Comparison of ENCODE assay signal across 18 cellular contexts in the genomic region with DNA sequence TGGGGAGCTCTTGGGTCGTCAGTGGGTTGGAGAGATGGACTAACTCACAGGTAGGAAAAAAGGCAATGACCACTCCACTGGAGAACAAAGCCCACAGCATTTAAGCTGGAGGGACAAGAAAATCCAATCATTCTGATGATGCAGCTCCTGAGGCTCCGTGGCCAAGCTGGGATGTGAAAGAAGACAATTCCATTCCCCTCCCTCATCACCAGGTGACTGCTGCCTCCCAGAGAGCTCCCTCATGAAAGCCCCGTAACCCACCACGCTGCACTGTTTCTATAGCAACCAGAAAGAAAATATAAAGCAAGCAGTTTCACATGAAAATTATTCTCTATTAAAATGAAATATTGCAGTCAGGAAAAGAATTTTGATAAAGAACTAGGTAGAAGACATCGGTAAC. TPM values are rescaled to one million over a fixed set of nuclear protein-coding genes. Genes with fewer than 3 reads are reported as not detected.
DNase-seq lines count a peak whose midpoint lies in the region; ATAC-seq, FAIRE-seq and TF ChIP-seq lines count a peak whose summit lies in the region.
"Had no signal": no experiment of that assay in that cellular context is flagged by ENCODE, and none has a peak within 500 bp of the region (broad histone marks: within the 10 kb centered on the region; RNA-seq: fewer than 3 reads in every experiment).

No MANE protein-coding gene starts in this region.

- H3K4me1 ChIP-seq in HepG2 (ENCODE audit: insufficient read depth, low read length) (peaks cover 77% of the 10 kb centered on the region), right lobe of liver (peaks cover 0 to 64% (median 27%) of the 10 kb centered on the region in 4 donors), esophagus squamous epithelium (peaks cover 49 to 100% (median 82%) of the 10 kb centered on the region in 3 donors)

- no peak overlapping the region for H3K4me3 Mint-ChIP-seq in type B pancreatic cell

- no peak overlapping the region for H3K27ac ChIP-seq in HepG2 (ENCODE audit: extremely low read length, insufficient read depth, low read length)
- no peak overlapping the region for H3K27ac ChIP-seq in right lobe of liver
- H3K27ac ChIP-seq in RWPE1: peak overlapping the region; percentile 92
- H3K27ac ChIP-seq in esophagus squamous epithelium: peak overlapping the region in 3 of 4 donors; percentile 78 to 89 (median 85)
- H3K27ac ChIP-seq: pancreas had no signal

- H3K27me3 Mint-ChIP-seq in type B pancreatic cell: no peaks in the 10 kb centered on the region

- TF ChIP-seq EP300 in HepG2 (IDR thresholded peaks at IDR 0.05; ENCODE audit: low read depth in 2 of 2, low read length in 2 of 2) (no peak), HepG2 (CRISPR knock-in tag; IDR thresholded peaks at IDR 0.05; ENCODE audit: borderline replicate concordance) (no peak)

- H3K9me3 Mint-ChIP-seq in type B pancreatic cell: no peaks in the 10 kb centered on the region
- H3K9me3 Mint-ChIP-seq: activated T-helper 1 cell treated with anti-CD3 and anti-CD28 coated beads, Interleukin-12 subunit alpha, Interleukin-12 subunit beta, Interleukin-2, Interleukin-4 antibody, amounts not matched to agents 30 ng/mL and 10 ng/mL and 1 ng/mL, durations not matched to agents 14 hours and 24 hours and 36 hours had no signal

- TF ChIP-seq CTCF in HepG2 (CRISPR knock-in tag; IDR thresholded peaks at IDR 0.05) (no peak), right lobe of liver (IDR thresholded peaks at IDR 0.05) (no peak), RWPE1 (conservative IDR thresholded peaks at IDR 0.05; ENCODE audit: low read depth) (no peak), esophagus squamous epithelium (IDR thresholded peaks at IDR 0.05) (no peak), type B pancreatic cell (conservative IDR thresholded peaks at IDR 0.05) (no peak)

- peaks cover 92% of the 10 kb centered on the region for H3K79me2 ChIP-seq in HepG2 (ENCODE audit: insufficient read depth, low read length)

- BruUV-seq in HepG2 (replicated peaks; lab: Mats Ljungman, UMichigan): no TSS peak

- no peak overlapping the region for H2AFZ ChIP-seq in HepG2 (ENCODE audit: low read length)

- ATAC-seq in HepG2 (no peak), right lobe of liver (no peak), GM21447 (IDR thresholded peaks at IDR 0.05; ENCODE audit: unreplicated experiment) (no peak)
- ATAC-seq: mucosa of descending colon, pancreas had no signal

- H3K4me3 ChIP-seq in HepG2 (replicated peaks in 1 of 3; ENCODE audit: insufficient read depth in 1 of 3, low read depth in 2 of 3, low read length in 3 of 3) (no peak overlapping the region), right lobe of liver (no peak overlapping the region), esophagus squamous epithelium (no peak overlapping the region)
- H3K4me3 ChIP-seq: mucosa of descending colon, pancreas had no signal

- peaks cover 7% of the 10 kb centered on the region for H3K36me3 Mint-ChIP-seq in type B pancreatic cell

- peaks cover 54% of the 10 kb centered on the region for H3K4me1 Mint-ChIP-seq in type B pancreatic cell (ENCODE audit: unreplicated experiment)

- H3K9me3 ChIP-seq in HepG2 (ENCODE audit: low read length) (no peaks in the 10 kb centered on the region), right lobe of liver (no peaks in the 10 kb centered on the region), esophagus squamous epithelium (no peaks in the 10 kb centered on the region)
- H3K9me3 ChIP-seq: mucosa of descending colon, pancreas had no signal

- POLR2A ChIA-PET in HepG2 (lab: Yijun Ruan, JAX) (interaction anchor here (0.9 to 1.2 kb wide), 2 partner anchors 17 to 20 kb away, joined by 3 read pairs; no protein-coding TSS in a partner anchor), RWPE1 (lab: Yijun Ruan, JAX; ENCODE audit: low non-redundant PET) (no interaction called here)

- H3K36me3 ChIP-seq in HepG2 (replicated peaks in 1 of 2; ENCODE audit: control insufficient read depth in 1 of 2, insufficient read depth in 2 of 2, low read length in 2 of 2) (peaks cover 3 to 10% of the 10 kb centered on the region in 2 experiments; a peak in 4 of 5 replicates), right lobe of liver (no peaks in the 10 kb centered on the region), esophagus squamous epithelium (no peaks in the 10 kb centered on the region)
- H3K36me3 ChIP-seq: pancreas had no signal

- H3K9ac ChIP-seq in HepG2 (ENCODE audit: insufficient read depth, low read depth, low read length): no peak overlapping the region

- H3K27me3 ChIP-seq in HepG2 (ENCODE audit: control insufficient read depth in 1 of 2, insufficient read depth in 2 of 2, low read length in 2 of 2): no peaks in the 10 kb centered on the region
- H3K27me3 ChIP-seq in right lobe of liver: no peaks in the 10 kb centered on the region
- H3K27me3 ChIP-seq in esophagus squamous epithelium: no peaks in the 10 kb centered on the region
- H3K27me3 ChIP-seq: pancreas had no signal

- peaks cover 92% of the 10 kb centered on the region for H4K20me1 ChIP-seq in HepG2 (ENCODE audit: insufficient read depth, low read length)

- no peak overlapping the region for H3K4me2 ChIP-seq in HepG2 (ENCODE audit: low read depth, low read length)

- in situ Hi-C loops in HepG2 (cut with HindIII; ENCODE audit: extremely low pct_ligation_motif_present, low pct_unique_long_range_greater_than_20kb): no loop called here

- TF ChIP-seq POLR2A in HepG2 (IDR thresholded peaks at IDR 0.05; ENCODE audit: insufficient read depth in 1 of 2, low read depth in 2 of 2, low read length in 2 of 2): no peak
- TF ChIP-seq POLR2A in right lobe of liver (IDR thresholded peaks at IDR 0.05): no peak
- no peak for TF ChIP-seq POLR2A in esophagus squamous epithelium (IDR thresholded peaks at IDR 0.05)

- CTCF ChIA-PET in HepG2 (lab: Yijun Ruan, JAX; ENCODE audit: low intra/inter-chr PET ratio, low total read pairs) (no interaction called here), RWPE1 (lab: Yijun Ruan, JAX) (interaction anchor here (0.5 to 0.6 kb wide), 2 partner anchors 22 to 29 kb away, joined by 5 read pairs; no protein-coding TSS in a partner anchor)

- DNase-seq in HepG2 (ENCODE audit: low spot score): no peak
- DNase-seq in right lobe of liver: no peak
- no peak for DNase-seq in RWPE1 (ENCODE audit: low spot score)
- DNase-seq in esophagus squamous epithelium (lab: John Stamatoyannopoulos, UW): no peak
- no peak for DNase-seq in type B pancreatic cell (ENCODE audit: extremely low spot score, unreplicated experiment)
- no peak for DNase-seq in NCI-H1105 treated with DMSO at 0.1 percent for 48 hours (lab: John Stamatoyannopoulos, UW)
- DNase-seq in NCI-H345 treated with DMSO at 0.1 percent for 48 hours (lab: John Stamatoyannopoulos, UW; ENCODE audit: unreplicated experiment): no peak
- DNase-seq: activated CD4-positive, alpha-beta T cell treated with anti-CD3 and anti-CD28 coated beads, Interleukin-2, amount 50 U/mL, for 4 hours; amygdala; Karpas-422; mucosa of descending colon; NCI-H446 treated with DMSO at 0.1 percent for 48 hours; stimulated activated CD4-positive, alpha-beta T cell treated with anti-CD3 and anti-CD28 coated beads, Interleukin-4, amount 100 ng/mL, for 4 hours had no signal

- TF ChIP-seq RAD21 in HepG2 (CRISPR knock-in tag; IDR thresholded peaks at IDR 0.05): no peak

- FAIRE-seq in HepG2 (lab: Jason Lieb, UNC): no peak
- FAIRE-seq: endothelial cell of umbilical vein, GM18507, pancreas had no signal

- intact Hi-C loops in HepG2 (cut with micrococcal nuclease; ENCODE audit: unreplicated experiment): loop anchor here (5.0 kb wide), 1 partner anchor 53 kb away; no protein-coding TSS in a partner anchor
- intact Hi-C loops in right lobe of liver (cut with DNase I): no loop called here
- intact Hi-C loops in esophagus squamous epithelium (cut with DNase I): loop anchor here (2.0 kb wide), 1 partner anchor 18 kb away; no protein-coding TSS in a partner anchor

- peak overlapping the region; percentile 39 for H3K27ac Mint-ChIP-seq in type B pancreatic cell

- 86% methylated on average over 5 of the region's 5 CpGs for WGBS in HepG2 (ENCODE audit: low lambda C conversion rate)
- 82% methylated on average over 4 of the region's 5 CpGs for whole genome bisulfite sequencing in right lobe of liver (ENCODE audit: insufficient coverage, low coverage, low lambda C conversion rate, missing lambda C conversion rate)
- WGBS in esophagus squamous epithelium, 2 donors: 58 to 68% methylated on average over 5 of the region's 5 CpGs

RNA-seq across cellular contexts. Expression of a gene that starts 15.2 kb away (rescaled TPM):
- total RNA-seq in HepG2 (2016; rRNA removed; fragmentation: Illumina TruSeq; extraction: Trizol): 21.4 and 24.4 TPM in 2 replicates
- total RNA-seq in HepG2 (2016; cell fraction: cytosol; rRNA removed; fragmentation: Illumina TruSeq; extraction: Trizol; ENCODE audit: low read depth): 54.2 and 55.2 TPM in 2 replicates
- 17.9 and 22.3 TPM in 2 replicates for total RNA-seq in HepG2 (2016; cell fraction: insoluble cytoplasmic fraction; rRNA removed; fragmentation: Illumina TruSeq; extraction: Trizol)
- total RNA-seq in HepG2 (2016; cell fraction: membrane; rRNA removed; fragmentation: Illumina TruSeq; extraction: Trizol): 22.4 and 27.0 TPM in 2 replicates
- 48.5 and 63.5 TPM in 2 replicates for total RNA-seq in HepG2 (2016; cell fraction: nucleus; rRNA removed; fragmentation: Illumina TruSeq; extraction: Trizol)
- polyA plus RNA-seq in HepG2 (2011; rRNA removed): 38.4 and 42.3 TPM in 2 replicates
- 31.1 and 36.3 TPM in 2 replicates for polyA plus RNA-seq in HepG2 (2011; cell fraction: cytosol; rRNA removed)
- polyA plus RNA-seq in HepG2 (2011; cell fraction: nucleus; rRNA removed): 155 and 191 TPM in 2 replicates
- polyA plus RNA-seq in HepG2 (2012): 78.6 and 89.8 TPM in 2 replicates
- 10.6 and 13.9 TPM in 2 replicates for polyA plus RNA-seq in HepG2 (2016; cell fraction: cytosol; fragmentation: Illumina TruSeq; extraction: Trizol; ENCODE audit: low read depth)
- 35.2 and 50.6 TPM in 2 replicates for polyA plus RNA-seq in HepG2 (2016; cell fraction: insoluble cytoplasmic fraction; fragmentation: Illumina TruSeq; extraction: Trizol; ENCODE audit: low read depth)
- 29.5 and 30.6 TPM in 2 replicates for polyA plus RNA-seq in HepG2 (2016; cell fraction: membrane; fragmentation: Illumina TruSeq; extraction: Trizol; ENCODE audit: low read depth)
- 190 and 216 TPM in 2 replicates for polyA plus RNA-seq in HepG2 (2016; cell fraction: nucleus; fragmentation: Illumina TruSeq; extraction: Trizol; ENCODE audit: insufficient read depth, low read depth)
- 38.6 and 64.5 TPM in 2 replicates for polyA minus RNA-seq in HepG2 (2011; rRNA and poly(A)+ RNA removed; ENCODE audit: low replicate concordance)
- 32.5 and 37.0 TPM in 2 replicates for polyA minus RNA-seq in HepG2 (2011; cell fraction: cytosol; rRNA and poly(A)+ RNA removed)
- 104 and 109 TPM in 2 replicates for polyA minus RNA-seq in HepG2 (2011; cell fraction: nucleus; rRNA and poly(A)+ RNA removed)
- 10 to 100 TPM; 26.2 to 65.8 (median 41.6) TPM for total RNA-seq in right lobe of liver
- total RNA-seq in esophagus squamous epithelium: 10 to 100 TPM; 51.0 to 72.7 (median 66.9) TPM
- total RNA-seq in type B pancreatic cell (ENCODE audit: low replicate concordance): 153 and 155 TPM in 2 replicates

RNA-seq across cellular contexts. Expression of a gene that starts 33.1 kb away (rescaled TPM):
- 63.9 and 136 TPM in 2 replicates for total RNA-seq in HepG2 (2016; rRNA removed; fragmentation: Illumina TruSeq; extraction: Trizol)
- 47.1 and 47.6 TPM in 2 replicates for total RNA-seq in HepG2 (2016; cell fraction: cytosol; rRNA removed; fragmentation: Illumina TruSeq; extraction: Trizol; ENCODE audit: low read depth)
- 54.6 and 131 TPM in 2 replicates for total RNA-seq in HepG2 (2016; cell fraction: insoluble cytoplasmic fraction; rRNA removed; fragmentation: Illumina TruSeq; extraction: Trizol)
- total RNA-seq in HepG2 (2016; cell fraction: membrane; rRNA removed; fragmentation: Illumina TruSeq; extraction: Trizol): 46.3 and 47.0 TPM in 2 replicates
- total RNA-seq in HepG2 (2016; cell fraction: nucleus; rRNA removed; fragmentation: Illumina TruSeq; extraction: Trizol): 148 and 166 TPM in 2 replicates
- 66.0 and 77.5 TPM in 2 replicates for polyA plus RNA-seq in HepG2 (2011; rRNA removed)
- 41.6 and 46.2 TPM in 2 replicates for polyA plus RNA-seq in HepG2 (2011; cell fraction: cytosol; rRNA removed)
- 327 and 378 TPM in 2 replicates for polyA plus RNA-seq in HepG2 (2011; cell fraction: nucleus; rRNA removed)
- 69.0 and 72.2 TPM in 2 replicates for polyA plus RNA-seq in HepG2 (2012)
- 8.2 and 9.5 TPM in 2 replicates for polyA plus RNA-seq in HepG2 (2016; cell fraction: cytosol; fragmentation: Illumina TruSeq; extraction: Trizol; ENCODE audit: low read depth)
- 43.3 and 56.0 TPM in 2 replicates for polyA plus RNA-seq in HepG2 (2016; cell fraction: insoluble cytoplasmic fraction; fragmentation: Illumina TruSeq; extraction: Trizol; ENCODE audit: low read depth)
- polyA plus RNA-seq in HepG2 (2016; cell fraction: membrane; fragmentation: Illumina TruSeq; extraction: Trizol; ENCODE audit: low read depth): 16.9 and 17.6 TPM in 2 replicates
- polyA plus RNA-seq in HepG2 (2016; cell fraction: nucleus; fragmentation: Illumina TruSeq; extraction: Trizol; ENCODE audit: insufficient read depth, low read depth): 304 and 336 TPM in 2 replicates
- 76.1 and 106 TPM in 2 replicates for polyA minus RNA-seq in HepG2 (2011; rRNA and poly(A)+ RNA removed; ENCODE audit: low replicate concordance)
- 59.0 and 61.6 TPM in 2 replicates for polyA minus RNA-seq in HepG2 (2011; cell fraction: cytosol; rRNA and poly(A)+ RNA removed)
- polyA minus RNA-seq in HepG2 (2011; cell fraction: nucleus; rRNA and poly(A)+ RNA removed): 140 and 143 TPM in 2 replicates
- 10 to 100 TPM; 44.0 to 70.5 (median 57.0) TPM for total RNA-seq in right lobe of liver
- 100 to 1,000 TPM in 1 of 4 donors, 10 to 100 TPM in 3; 65.0 to 104 (median 84.9) TPM for total RNA-seq in esophagus squamous epithelium
- total RNA-seq in type B pancreatic cell (ENCODE audit: low replicate concordance): 120 and 129 TPM in 2 replicates

Comparison
In these comparisons a context has a peak if more than half of its experiments do, and no peak if none do; other contexts are left out.
1. intact Hi-C loops: an anchor here in HepG2 (5.0 kb wide) and esophagus squamous epithelium (2.0 kb wide); none called in right lobe of liver.
2. H3K27ac ChIP-seq: peak in RWPE1 (single experiment) and esophagus squamous epithelium (3 of 4); none in HepG2 (single experiment) and right lobe of liver (0 of 3).